24 cellular contexts compared by ENCODE assay signal in the genomic region with DNA sequence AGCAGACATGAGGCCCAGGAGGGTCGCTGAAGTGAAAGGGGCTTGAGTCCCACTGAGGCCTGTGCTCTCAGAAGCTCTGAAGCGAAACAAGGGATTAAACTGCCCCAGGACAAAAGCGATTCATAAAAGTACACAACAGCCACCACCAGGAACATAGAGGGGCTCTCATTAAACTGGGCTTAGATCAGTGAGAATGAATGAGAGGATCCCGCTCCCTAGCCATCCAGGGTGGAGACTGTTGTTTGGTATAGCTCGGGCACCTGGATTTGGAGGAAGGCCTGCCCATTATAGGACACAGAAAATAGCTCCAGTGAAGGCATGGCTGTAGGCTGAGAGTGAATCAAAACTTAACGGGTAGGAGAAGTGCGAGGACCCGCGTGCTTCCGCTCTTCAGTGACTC.
"Had no signal": no experiment of that assay in that cellular context is flagged by ENCODE, and none has a peak within 500 bp of the region (broad histone marks: within the 10 kb centered on the region; RNA-seq: fewer than 3 reads in every experiment).

No MANE protein-coding gene starts in this region.

- ATAC-seq: effector memory CD8-positive, alpha-beta T cell; gastroesophageal sphincter; sciatic nerve had no signal

- H3K36me3 ChIP-seq: esophagus muscularis mucosa, gastroesophageal sphincter, ovary, spleen, suprapubic skin, thyroid gland had no signal

- H3K9me3 Mint-ChIP-seq: central memory CD8-positive, alpha-beta T cell; effector memory CD8-positive, alpha-beta T cell; memory B cell; mesothelial cell of epicardium; nephron progenitor cell; type B pancreatic cell had no signal

- H3K4me1 Mint-ChIP-seq: central memory CD8-positive, alpha-beta T cell had no signal

- H3K4me3 Mint-ChIP-seq: central memory CD8-positive, alpha-beta T cell; effector memory CD8-positive, alpha-beta T cell; memory B cell; mesothelial cell of epicardium; nephron progenitor cell; type B pancreatic cell had no signal

- H3K27me3 Mint-ChIP-seq: central memory CD8-positive, alpha-beta T cell; effector memory CD8-positive, alpha-beta T cell; memory B cell had no signal

- H3K27me3 ChIP-seq: esophagus muscularis mucosa, gastroesophageal sphincter, ovary, spleen, suprapubic skin, thyroid gland had no signal

- H3K36me3 Mint-ChIP-seq: memory B cell, mesothelial cell of epicardium, type B pancreatic cell had no signal

- DNase-seq: effector memory CD8-positive, alpha-beta T cell; foreskin fibroblast; glutamatergic neuron; islet precursor cell; nephron progenitor cell; nucleus accumbens; ovary; spleen; stimulated activated CD4-positive, alpha-beta T cell treated with anti-CD3 and anti-CD28 coated beads, Interleukin-15, amount 100 ng/mL, for 24 hours; stimulated activated CD4-positive, alpha-beta T cell treated with anti-CD3 and anti-CD28 coated beads, Interleukin-2, amount 100 ng/mL, for 24 hours; stimulated activated CD4-positive, alpha-beta T cell treated with anti-CD3 and anti-CD28 coated beads, Interleukin-4, amount 100 ng/mL, for 4 hours; stimulated activated naive CD4-positive, alpha-beta T cell; thyroid gland had no signal

- H3K4me3 ChIP-seq: esophagus muscularis mucosa, gastroesophageal sphincter, ovary, spleen, suprapubic skin, thyroid gland had no signal

- H3K27ac Mint-ChIP-seq: effector memory CD8-positive, alpha-beta T cell; memory B cell; mesothelial cell of epicardium; nephron progenitor cell; progenitor cell of endocrine pancreas; type B pancreatic cell had no signal

- H3K27ac ChIP-seq: epithelial cell of prostate, esophagus muscularis mucosa, gastroesophageal sphincter, spleen, suprapubic skin, thyroid gland had no signal

- FAIRE-seq: urothelium cell line had no signal

- H3K9me3 ChIP-seq: esophagus muscularis mucosa, gastroesophageal sphincter, ovary, spleen, suprapubic skin, thyroid gland had no signal
